20 cellular contexts compared by ENCODE assay signal in genomic region chr3:149462051-149462450, GRCh38. TPM values are rescaled to one million over a fixed set of nuclear protein-coding genes. Genes with fewer than 3 reads are reported as not detected.
DNase-seq lines count a peak whose midpoint lies in the region; ATAC-seq and TF ChIP-seq lines count a peak whose summit lies in the region.
"Had no signal": no experiment of that assay in that cellular context is flagged by ENCODE, and none has a peak within 500 bp of the region (broad histone marks: within the 10 kb centered on the region; RNA-seq: fewer than 3 reads in every experiment).

No MANE protein-coding gene starts in this region.

- no peaks in the 10 kb centered on the region for H3K23me2 ChIP-seq in H9 (ENCODE audit: insufficient read length, low read depth, low read length, poor library complexity, severe bottlenecking)

- no peak overlapping the region for H2BK20ac ChIP-seq in H9 (ENCODE audit: low read depth, low read length, poor library complexity, severe bottlenecking)

- no peak overlapping the region for H3T11ph ChIP-seq in H9 (ENCODE audit: low read length)

- H3K56ac ChIP-seq in H9 (ENCODE audit: insufficient read length, low read depth, low read length), result no peak overlapping the region

- in situ Hi-C loops in GM23248 (cut with MboI), result no loop called here

- H3K4me3 Mint-ChIP-seq in chondrocyte (ENCODE audit: unreplicated experiment) (no peak overlapping the region), H9 (no peak overlapping the region)
- H3K4me3 Mint-ChIP-seq: CD4-positive, alpha-beta memory T cell had no signal

- H3K9ac ChIP-seq in GM23248 (no peak overlapping the region), H9 (ENCODE audit: extremely low read depth, insufficient read length, low read length) (no peak overlapping the region)

- no peaks in the 10 kb centered on the region for H3K9me2 ChIP-seq in GM23248 (ENCODE audit: insufficient read depth)

- H3K14ac ChIP-seq in H9 (ENCODE audit: insufficient read depth, low read length), result no peak overlapping the region

- H3K27ac Mint-ChIP-seq in chondrocyte (ENCODE audit: unreplicated experiment) (peak overlapping the region; percentile 80), H9 (no peak overlapping the region)
- H3K27ac Mint-ChIP-seq: CD4-positive, alpha-beta memory T cell had no signal

- H3K9me3 ChIP-seq in GM23248 (ENCODE audit: low read depth) (no peaks in the 10 kb centered on the region), osteoblast (ENCODE audit: low read depth, low read length) (no peaks in the 10 kb centered on the region), H9 (ENCODE audit: control insufficient read depth, low read depth, low read length) (no peaks in the 10 kb centered on the region)

- no peak overlapping the region for H4K91ac ChIP-seq in H9 (ENCODE audit: insufficient read length, low read depth, low read length)

- H4K20me1 ChIP-seq in GM23248 (ENCODE audit: insufficient read depth) (no peaks in the 10 kb centered on the region), osteoblast (ENCODE audit: insufficient read depth, low read length) (no peaks in the 10 kb centered on the region), H9 (ENCODE audit: control insufficient read depth, insufficient read depth, insufficient read length) (no peaks in the 10 kb centered on the region)

- H3K36me3 Mint-ChIP-seq in chondrocyte (ENCODE audit: low read depth) (no peaks in the 10 kb centered on the region), H9 (ENCODE audit: insufficient read depth in 1 of 3, low read depth in 3 of 3) (no peaks in the 10 kb centered on the region; a peak in 1 of 7 replicates)
- H3K36me3 Mint-ChIP-seq: CD4-positive, alpha-beta memory T cell had no signal

- H3K27ac ChIP-seq in GM23248 (peak overlapping the region; percentile 39), osteoblast (ENCODE audit: low read depth, low read length) (peak overlapping the region; percentile 92), H9 (ENCODE audit: insufficient read length, low read depth, low read length) (no peak overlapping the region)

- no peak overlapping the region for H2BK12ac ChIP-seq in H9 (ENCODE audit: insufficient read length, low read depth, low read length)

- H3K36me3 ChIP-seq in GM23248 (ENCODE audit: low read depth), result no peaks in the 10 kb centered on the region
- H3K36me3 ChIP-seq in osteoblast (ENCODE audit: insufficient read depth, low read length), result no peaks in the 10 kb centered on the region

- no peaks in the 10 kb centered on the region for H3K27me3 Mint-ChIP-seq in chondrocyte (ENCODE audit: low read depth)
- peaks cover 2% of the 10 kb centered on the region; the same call in 1 of the 2 replicates for H3K27me3 Mint-ChIP-seq in H9 (ENCODE audit: low read depth)

- H3K4ac ChIP-seq in H9 (ENCODE audit: low read depth, low read length), result no peak overlapping the region

- 80 to 86% methylated on average over 3 of the region's 3 CpGs for WGBS in GM23248 (ENCODE audit: low coverage in 1 of 2, low lambda C conversion rate in 2 of 2, missing lambda C conversion rate in 2 of 2), 2 experiments
- WGBS in H9 (ENCODE audit: extremely low coverage, insufficient read length, low lambda C conversion rate), result no CpG with 5 or more reads among the region's 3 CpGs

- H3K4me1 ChIP-seq in GM23248 (ENCODE audit: insufficient read depth) (peaks cover 40% of the 10 kb centered on the region), osteoblast (ENCODE audit: insufficient read depth, low read length) (peaks cover 49% of the 10 kb centered on the region), H9 (ENCODE audit: insufficient read depth, low read length) (no peaks in the 10 kb centered on the region)

- H2BK15ac ChIP-seq in H9 (ENCODE audit: low read depth, low read length), result no peak overlapping the region

- H2BK120ac ChIP-seq in H9 (ENCODE audit: low read depth, low read length, poor library complexity, severe bottlenecking), result no peak overlapping the region

- no peaks in the 10 kb centered on the region for H3K9me3 Mint-ChIP-seq in chondrocyte (ENCODE audit: low read depth)
- H3K9me3 Mint-ChIP-seq in H9, result no peaks in the 10 kb centered on the region; a peak in 1 of 5 replicates

- peak overlapping the region; percentile 13; the same call in 1 of the 2 replicates for H2AFZ ChIP-seq in GM23248
- peak overlapping the region; percentile 71 for H2AFZ ChIP-seq in osteoblast (ENCODE audit: low read length)
- H2AFZ ChIP-seq in H9 (ENCODE audit: low read length), result no peak overlapping the region

- no peaks in the 10 kb centered on the region for H3K79me2 ChIP-seq in GM23248 (ENCODE audit: insufficient read depth)
- no peaks in the 10 kb centered on the region for H3K79me2 ChIP-seq in osteoblast (ENCODE audit: insufficient read depth, low read length)
- no peaks in the 10 kb centered on the region for H3K79me2 ChIP-seq in H9 (ENCODE audit: insufficient read depth, low read length)

- H3K4me2 ChIP-seq in GM23248 (ENCODE audit: unreplicated experiment) (no peak overlapping the region), osteoblast (ENCODE audit: insufficient read depth, low read length) (peak overlapping the region; percentile 62), H9 (ENCODE audit: insufficient read depth, insufficient read length, low read length) (no peak overlapping the region)

- no peak for ATAC-seq in HG03442 (IDR thresholded peaks at IDR 0.05; ENCODE audit: unreplicated experiment)
- ATAC-seq: PC-3, SK-N-SH treated with all-trans-retinoic acid at 6 μM for 48 hours had no signal

- DNase-seq in GM23248 (peak; percentile 36), chondrocyte (ENCODE audit: low spot score) (no peak), osteoblast (ENCODE audit: insufficient read length, low spot score, missing footprints) (no peak), H9 (no peak), NCI-H345 (lab: John Stamatoyannopoulos, UW) (no peak), NCI-H748 (lab: John Stamatoyannopoulos, UW; ENCODE audit: unreplicated experiment) (no peak)
- DNase-seq: C1 segment of cervical spinal cord; CD4-positive, alpha-beta memory T cell; COR-L47; DMS79; H7; NCI-H1048; NCI-H1436; NCI-H187; NCI-H2171 treated with DMSO at 0.1 percent for 48 hours; NCI-H524; NCI-H774; PC-3 had no signal

- H2BK5ac ChIP-seq in H9 (ENCODE audit: insufficient read length, low read length), result no peak overlapping the region

- H2AK5ac ChIP-seq in H9 (ENCODE audit: insufficient read length, low read length), result no peak overlapping the region

- H3K27me3 ChIP-seq in GM23248 (replicated peaks; ENCODE audit: insufficient read depth) (no peaks in the 10 kb centered on the region), osteoblast (ENCODE audit: insufficient read depth, low read length) (no peaks in the 10 kb centered on the region), H9 (ENCODE audit: insufficient read depth, low read length) (no peaks in the 10 kb centered on the region)

- peaks cover 29% of the 10 kb centered on the region for H3F3A ChIP-seq in GM23248 (ENCODE audit: insufficient read depth)

- no peak overlapping the region for H3K18ac ChIP-seq in H9 (ENCODE audit: insufficient read length, low read depth, low read length)

- H3K79me1 ChIP-seq in H9 (ENCODE audit: insufficient read depth, low read depth, low read length, poor library complexity, severe bottlenecking), result no peaks in the 10 kb centered on the region

- H3K23ac ChIP-seq in H9 (ENCODE audit: insufficient read length, low read depth, low read length), result no peak overlapping the region

- H3K4me3 ChIP-seq in GM23248 (no peak overlapping the region), osteoblast (ENCODE audit: insufficient read depth, low read length) (peak overlapping the region; percentile 29)

- H4K5ac ChIP-seq in H9 (ENCODE audit: insufficient read length, low read depth, low read length), result no peak overlapping the region

- no peak overlapping the region for H4K8ac ChIP-seq in H9 (replicated peaks; ENCODE audit: insufficient read length, low read depth, low read length)

- TF ChIP-seq CTCF in chondrocyte (IDR thresholded peaks at IDR 0.05) (no peak), osteoblast (IDR thresholded peaks at IDR 0.05; ENCODE audit: extremely low read depth, low read depth, low read length) (no peak), H9 (conservative IDR thresholded peaks at IDR 0.05) (no peak)

- H3K4me1 Mint-ChIP-seq in chondrocyte (ENCODE audit: low read depth) (peaks cover 72% of the 10 kb centered on the region), H9 (peaks cover 14 to 16% of the 10 kb centered on the region in 2 experiments)
- H3K4me1 Mint-ChIP-seq: CD4-positive, alpha-beta memory T cell had no signal

RNA-seq across cellular contexts. Expression of gene TM4SF4, which starts 12.4 kb away (rescaled TPM):
- 0.97 TPM in 1 of 2 replicates, not detected in the other for total RNA-seq in GM23248 (2014; rRNA removed; shearing (Covaris generic))
- 0.48 and 0.96 TPM in 2 replicates for polyA plus RNA-seq in GM23248 (2016; fragmentation: Nextera tagmentation; extraction: Ambion mirVana)
- total RNA-seq in chondrocyte (not detected in 3 replicates), osteoblast (under 0.01 TPM in 1 of 2 replicates, not detected in the other), H9 (2021) (not detected in 2 replicates)
- total RNA-seq: CD4-positive, alpha-beta memory T cell; H7 had no signal
- polyA plus RNA-seq: CD4-positive, alpha-beta memory T cell had no signal
